10 cellular contexts compared by ENCODE assay signal in the genomic region with DNA sequence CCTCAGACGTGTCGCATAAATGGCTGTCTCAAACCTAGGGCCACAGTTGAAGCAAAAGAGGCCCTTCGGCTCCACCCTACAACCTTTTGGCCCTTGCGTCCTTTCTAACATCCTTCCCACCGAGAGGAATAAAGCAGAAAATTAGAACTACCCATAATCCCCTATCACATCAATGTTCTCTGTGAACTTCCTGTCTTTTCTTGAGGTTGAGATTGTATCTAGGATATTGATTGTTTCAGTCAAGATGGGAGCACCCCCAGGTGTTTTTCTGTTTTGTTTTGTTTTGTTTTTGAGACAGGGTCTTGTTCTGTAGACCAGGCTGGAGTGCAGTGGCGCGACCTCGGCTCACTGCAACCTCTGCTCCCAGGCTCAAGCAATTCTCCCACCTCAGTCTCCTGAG. TPM values are rescaled to one million over a fixed set of nuclear protein-coding genes. Genes with fewer than 3 reads are reported as not detected.
DNase-seq lines count a peak whose midpoint lies in the region; ATAC-seq and TF ChIP-seq lines count a peak whose summit lies in the region.
"Had no signal": no experiment of that assay in that cellular context is flagged by ENCODE, and none has a peak within 500 bp of the region (broad histone marks: within the 10 kb centered on the region; RNA-seq: fewer than 3 reads in every experiment).

No MANE protein-coding gene starts in this region.

- no peak for ATAC-seq in psoas muscle
- ATAC-seq: Panc1 had no signal

- no TSS peak for BruUV-seq in A673 (replicated peaks; lab: Mats Ljungman, UMichigan)

- WGBS in psoas muscle, 3 donors, result 74 to 81% (median 77%) methylated on average over 8 of the region's 8 CpGs

- peak overlapping the region in 1 of 2 donors; percentile 41 for H3K4me3 ChIP-seq in CD4-positive, alpha-beta memory T cell (ENCODE audit: low read length in 2 of 2)
- H3K4me3 ChIP-seq in OCI-LY1 (ENCODE audit: low read depth, low read length, poor library complexity, severe bottlenecking) (peak overlapping the region; percentile 28), duodenal mucosa (ENCODE audit: low read depth in 1 of 2, low read length in 2 of 2) (no peak overlapping the region), psoas muscle (peak overlapping the region; percentile 18), A673 (ENCODE audit: low read depth, low read length, poor library complexity, severe bottlenecking) (no peak overlapping the region)

- H3K4me3 Mint-ChIP-seq in CD4-positive, alpha-beta memory T cell, result peak overlapping the region; percentile 80 to 95 (median 84)

- peaks cover 78 to 100% (median 90%) of the 10 kb centered on the region in 4 donors for H3K4me1 Mint-ChIP-seq in CD4-positive, alpha-beta memory T cell

- CTCF ChIA-PET in CD4-positive, alpha-beta memory T cell (lab: Charles Lee; ENCODE audit: partially characterized antibody), result interaction anchor here (0.6 to 5.3 kb wide), 5 partner anchors 17 to 101 kb away, joined by 3 to 40 read pairs (median 8); a partner anchor contains a TSS
- CTCF ChIA-PET in A673 (lab: Charles Lee), result no interaction called here

- H3K27me3 Mint-ChIP-seq in CD4-positive, alpha-beta memory T cell, result peaks cover 0 to 1% of the 10 kb centered on the region in 2 donors

- H4K20me1 ChIP-seq in OCI-LY1 (ENCODE audit: insufficient read depth, low read length), result no peaks in the 10 kb centered on the region

- H2AFZ ChIP-seq in OCI-LY1 (ENCODE audit: low read length), result no peak overlapping the region

- H3K4me1 ChIP-seq in CD4-positive, alpha-beta memory T cell (ENCODE audit: insufficient read depth, low read length), result peaks cover 89% of the 10 kb centered on the region
- H3K4me1 ChIP-seq in OCI-LY1 (ENCODE audit: insufficient read depth, low read length, severe bottlenecking), result peaks cover 90% of the 10 kb centered on the region
- H3K4me1 ChIP-seq in duodenal mucosa (ENCODE audit: control insufficient read depth in 1 of 2, insufficient read depth in 2 of 2, low read length in 2 of 2), result peaks cover 43 to 54% of the 10 kb centered on the region in 2 donors
- peaks cover 20% of the 10 kb centered on the region for H3K4me1 ChIP-seq in psoas muscle
- H3K4me1 ChIP-seq in A673 (ENCODE audit: insufficient read depth, low read length, poor library complexity, severe bottlenecking), result no peaks in the 10 kb centered on the region

- H3K27me3 ChIP-seq in CD4-positive, alpha-beta memory T cell (ENCODE audit: insufficient read depth, low read length), result no peaks in the 10 kb centered on the region
- H3K27me3 ChIP-seq in OCI-LY1 (ENCODE audit: insufficient read depth, low read length) (no peaks in the 10 kb centered on the region), duodenal mucosa (ENCODE audit: control insufficient read depth in 1 of 2, insufficient read depth in 2 of 2, low read length in 2 of 2) (no peaks in the 10 kb centered on the region), psoas muscle (ENCODE audit: insufficient read depth in 3 of 3, low read length in 2 of 3) (no peaks in the 10 kb centered on the region), A673 (replicated peaks; ENCODE audit: insufficient read depth, low read depth, low read length, poor library complexity) (no peaks in the 10 kb centered on the region)

- peaks cover 0 to 3% (median 0%) of the 10 kb centered on the region in 8 donors for H3K9me3 Mint-ChIP-seq in CD4-positive, alpha-beta memory T cell

- intact Hi-C loops in CD4-positive, alpha-beta memory T cell (cut with micrococcal nuclease), result loop anchor here (1.0 to 5.0 kb wide), 3 partner anchors 7 to 184 kb away; a partner anchor contains a TSS
- intact Hi-C loops in psoas muscle (cut with DNase I), result no loop called here
- intact Hi-C loops in A673 (cut with micrococcal nuclease; ENCODE audit: unreplicated experiment), result no loop called here

- peaks cover 46 to 68% of the 10 kb centered on the region in 2 donors for H3K36me3 Mint-ChIP-seq in CD4-positive, alpha-beta memory T cell

- peaks cover 4% of the 10 kb centered on the region for H3K36me3 ChIP-seq in CD4-positive, alpha-beta memory T cell (ENCODE audit: insufficient read depth, low read length)
- H3K36me3 ChIP-seq in OCI-LY1 (ENCODE audit: insufficient read depth, low read length) (peaks cover 24% of the 10 kb centered on the region; the same call in 1 of the 2 replicates), duodenal mucosa (ENCODE audit: control insufficient read depth in 1 of 2, insufficient read depth in 2 of 2, low read length in 2 of 2) (no peaks in the 10 kb centered on the region), psoas muscle (ENCODE audit: insufficient read depth in 1 of 2, low read depth in 1 of 2) (no peaks in the 10 kb centered on the region), A673 (ENCODE audit: insufficient read depth, low read length, poor library complexity, severe bottlenecking) (no peaks in the 10 kb centered on the region)

- peaks cover 6% of the 10 kb centered on the region; the same call in 1 of the 2 replicates for H3F3A ChIP-seq in OCI-LY1 (ENCODE audit: insufficient read depth, low read length)

- H3K4me2 ChIP-seq in OCI-LY1 (ENCODE audit: low read length), result peak overlapping the region; percentile 57

- peak in 4 of 5 donors; percentile 51 to 61 (median 57) for DNase-seq in CD4-positive, alpha-beta memory T cell
- DNase-seq in psoas muscle, result no peak
- no peak for DNase-seq in DMS114 treated with DMSO at 0.1 percent for 48 hours (lab: John Stamatoyannopoulos, UW; ENCODE audit: unreplicated experiment)
- no peak for DNase-seq in NCI-H2227 (lab: John Stamatoyannopoulos, UW; ENCODE audit: unreplicated experiment)
- DNase-seq in CD1c-positive myeloid dendritic cell (ENCODE audit: extremely low spot score), result no peak
- no peak for DNase-seq in A673 (ENCODE audit: low spot score)
- DNase-seq: NCI-H1436 treated with DMSO at 0.1 percent for 48 hours had no signal

- H3K27ac ChIP-seq in CD4-positive, alpha-beta memory T cell (ENCODE audit: low read depth, low read length), result peak overlapping the region; percentile 67
- peak overlapping the region; percentile 95 for H3K27ac ChIP-seq in OCI-LY1 (ENCODE audit: low read depth, low read length, poor library complexity, severe bottlenecking)
- peak overlapping the region; percentile 55 for H3K27ac ChIP-seq in duodenal mucosa (ENCODE audit: low read depth, low read length)
- H3K27ac ChIP-seq in psoas muscle, result peak overlapping the region; percentile 77
- H3K27ac ChIP-seq in A673 (ENCODE audit: low read depth, low read length, poor library complexity, severe bottlenecking), result no peak overlapping the region

- POLR2A ChIA-PET in CD4-positive, alpha-beta memory T cell (lab: Charles Lee; ENCODE audit: partially characterized antibody), result interaction anchor here (0.7 to 16.7 kb wide), 12 partner anchors 8 to 1375 kb away, joined by 3 to 426 read pairs (median 6); a partner anchor contains a TSS
- POLR2A ChIA-PET in A673 (lab: Charles Lee; ENCODE audit: low non-redundant PET), result no interaction called here

- H3K9me3 ChIP-seq in CD4-positive, alpha-beta memory T cell (ENCODE audit: control insufficient read depth in 1 of 2, low read length in 2 of 2), result no peaks in the 10 kb centered on the region
- no peaks in the 10 kb centered on the region for H3K9me3 ChIP-seq in OCI-LY1 (ENCODE audit: low read length)
- no peaks in the 10 kb centered on the region for H3K9me3 ChIP-seq in duodenal mucosa (ENCODE audit: control insufficient read depth in 1 of 2, low read length in 2 of 2)
- H3K9me3 ChIP-seq in psoas muscle, result no peaks in the 10 kb centered on the region
- H3K9me3 ChIP-seq in A673 (ENCODE audit: low read depth, low read length, poor library complexity, severe bottlenecking), result no peaks in the 10 kb centered on the region

- H3K9me2 ChIP-seq in OCI-LY1 (ENCODE audit: low read depth, low read length), result no peaks in the 10 kb centered on the region

- H3K27ac Mint-ChIP-seq in CD4-positive, alpha-beta memory T cell, result peak overlapping the region in 6 of 7 donors; percentile 94 to 98 (median 97)

- no peaks in the 10 kb centered on the region for H3K79me2 ChIP-seq in OCI-LY1 (ENCODE audit: insufficient read depth, low read length)

- TF ChIP-seq CTCF in OCI-LY1 (IDR thresholded peaks at IDR 0.05; ENCODE audit: low read length), result no peak
- TF ChIP-seq CTCF in psoas muscle (IDR thresholded peaks at IDR 0.05), result no peak
- TF ChIP-seq CTCF in A673 (conservative IDR thresholded peaks at IDR 0.05; ENCODE audit: low read depth, low read length), result no peak

- peak overlapping the region; percentile 64 for H3K9ac ChIP-seq in OCI-LY1 (ENCODE audit: low read length)
- peak overlapping the region; percentile 22 to 27 for H3K9ac ChIP-seq in duodenal mucosa (ENCODE audit: low read depth in 1 of 2, low read length in 2 of 2)

RNA-seq across cellular contexts. Expression of a gene that starts 23.6 kb away (rescaled TPM):
- total RNA-seq in CD4-positive, alpha-beta memory T cell, result 100 to 1,000 TPM; 117 to 127 TPM
- 100 to 1,000 TPM in 1 of 2 donors, 10 to 100 TPM in 1; 29.6 to 125 TPM for polyA plus RNA-seq in CD4-positive, alpha-beta memory T cell
- 1 to 10 TPM; 2.8 to 4.2 (median 3.7) TPM for total RNA-seq in psoas muscle
- polyA plus RNA-seq in psoas muscle, result 1 to 10 TPM; 1.2 to 2.4 (median 2.4) TPM
- total RNA-seq in A673 (2021), result 2.3 and 3.0 TPM in 2 replicates

RNA-seq across cellular contexts. Expression of a gene that starts 51.3 kb away (rescaled TPM):
- not detected for total RNA-seq in CD4-positive, alpha-beta memory T cell
- not detected for polyA plus RNA-seq in CD4-positive, alpha-beta memory T cell
- total RNA-seq in psoas muscle (not detected), A673 (2021) (not detected in 2 replicates)
- not detected for polyA plus RNA-seq in psoas muscle

Comparison
In these comparisons a context has a peak if more than half of its experiments do, and no peak if none do; other contexts are left out.
1. DNase-seq: peak in CD4-positive, alpha-beta memory T cell (4 of 5); none in psoas muscle (0 of 2), DMS114 treated with DMSO at 0.1 percent for 48 hours (single experiment), NCI-H2227 (single experiment), CD1c-positive myeloid dendritic cell (single experiment) and A673 (single experiment).
2. H3K4me3 ChIP-seq: peak in OCI-LY1 (single experiment) and psoas muscle (single experiment); none in duodenal mucosa (0 of 2) and A673 (single experiment).
3. RNA of a gene that starts 23.6 kb away (total RNA-seq): 117 to 127 TPM in CD4-positive, alpha-beta memory T cell; 2.8 to 4.2 TPM in psoas muscle and 2.3 to 3.0 TPM in A673; every median in the first group is over 10 times any median in the second.